23 cellular contexts compared by ENCODE assay signal in the genomic region with DNA sequence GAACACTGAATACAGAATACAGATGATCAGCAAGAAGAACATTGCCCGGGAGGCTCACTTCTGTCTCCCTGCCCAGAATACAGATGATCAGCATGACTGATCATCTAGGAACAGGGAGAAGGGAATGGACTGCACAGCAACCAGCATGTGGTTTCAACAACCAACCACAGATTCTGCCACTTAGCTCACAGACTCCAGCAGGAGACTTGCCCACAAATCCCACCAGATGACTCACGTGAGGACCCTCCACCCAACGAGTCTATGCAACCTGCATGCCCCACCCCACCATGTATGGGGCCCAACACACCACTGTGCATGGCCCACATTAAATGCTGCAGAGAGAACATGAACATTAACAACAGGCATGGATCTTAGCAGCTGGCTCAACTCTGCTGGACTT. TPM values are rescaled to one million over a fixed set of nuclear protein-coding genes. Genes with fewer than 3 reads are reported as not detected.
DNase-seq lines count a peak whose midpoint lies in the region; ATAC-seq, FAIRE-seq and TF ChIP-seq lines count a peak whose summit lies in the region.
"Had no signal": no experiment of that assay in that cellular context is flagged by ENCODE, and none has a peak within 500 bp of the region (broad histone marks: within the 10 kb centered on the region; RNA-seq: fewer than 3 reads in every experiment).

No MANE protein-coding gene starts in this region.

- ATAC-seq in mucosa of descending colon, result no peak
- no peak for ATAC-seq in GM21619 (IDR thresholded peaks at IDR 0.05; ENCODE audit: unreplicated experiment)
- ATAC-seq: CD8-positive, alpha-beta T cell had no signal

- H3K27me3 ChIP-seq in BLaER1 treated with 17β-estradiol and CSF1 and Interleukin-3, amounts not matched to agents 10 nM and 100 nM, result no peaks in the 10 kb centered on the region
- no peaks in the 10 kb centered on the region for H3K27me3 ChIP-seq in neuronal stem cell (ENCODE audit: control insufficient read depth in 3 of 3, insufficient read depth in 3 of 3, low read depth in 1 of 3, low read length in 3 of 3)
- H3K27me3 ChIP-seq: BE2C had no signal

- H3K79me1 ChIP-seq in neuronal stem cell (ENCODE audit: low read depth, low read length), result no peaks in the 10 kb centered on the region

- no CpG with 5 or more reads among the region's 3 CpGs for WGBS in neuronal stem cell (ENCODE audit: extremely low coverage in 2 of 2, insufficient read length in 2 of 2, insufficient replicate concordance in 1 of 2), 2 donors

- peaks cover 4 to 13% (median 8%) of the 10 kb centered on the region in 11 experiments; a peak in 15 of 22 replicates for H3K9me3 ChIP-seq in BLaER1 treated with 17β-estradiol and CSF1 and Interleukin-3, amounts not matched to agents 10 nM and 100 nM (replicated peaks in 1 of 11)
- H3K9me3 ChIP-seq in neuronal stem cell (replicated peaks in 1 of 2; ENCODE audit: control insufficient read depth in 2 of 2, insufficient read depth in 1 of 2, low read depth in 1 of 2, low read length in 2 of 2), result peaks cover 5 to 9% of the 10 kb centered on the region in 2 donors
- no peaks in the 10 kb centered on the region for H3K9me3 ChIP-seq in mucosa of descending colon
- H3K9me3 ChIP-seq: BE2C had no signal

- H3K4me1 ChIP-seq in BLaER1 treated with 17β-estradiol and CSF1 and Interleukin-3, amounts not matched to agents 10 nM and 100 nM, result peaks cover 0 to 7% (median 2%) of the 10 kb centered on the region in 10 experiments; a peak in 7 of 20 replicates
- H3K4me1 ChIP-seq in neuronal stem cell (ENCODE audit: control insufficient read depth in 2 of 2, insufficient read depth in 1 of 2, low read depth in 1 of 2, low read length in 2 of 2) (no peaks in the 10 kb centered on the region), mucosa of descending colon (ENCODE audit: low read depth) (no peaks in the 10 kb centered on the region)
- H3K4me1 ChIP-seq: BE2C had no signal

- no peaks in the 10 kb centered on the region for H3K36me3 ChIP-seq in BLaER1 treated with 17β-estradiol and CSF1 and Interleukin-3, amounts not matched to agents 10 nM and 100 nM
- no peaks in the 10 kb centered on the region for H3K36me3 ChIP-seq in neuronal stem cell (replicated peaks in 1 of 2; ENCODE audit: control insufficient read depth in 2 of 2, insufficient read depth in 2 of 2, low read length in 2 of 2)
- no peaks in the 10 kb centered on the region for H3K36me3 ChIP-seq in mucosa of descending colon (ENCODE audit: low read depth)
- H3K36me3 ChIP-seq: BE2C had no signal

- H3K23ac ChIP-seq in neuronal stem cell (ENCODE audit: low read depth, low read length, poor library complexity), result no peak overlapping the region

- H2BK12ac ChIP-seq in neuronal stem cell (ENCODE audit: low read length), result no peak overlapping the region

- H2BK120ac ChIP-seq in neuronal stem cell (ENCODE audit: low read depth, low read length), result no peak overlapping the region

- H4K20me1 ChIP-seq in BLaER1 treated with 17β-estradiol and CSF1 and Interleukin-3, amounts not matched to agents 10 nM and 100 nM, result no peaks in the 10 kb centered on the region

- no peak overlapping the region for H3K14ac ChIP-seq in neuronal stem cell (ENCODE audit: low read length)

- no peak for TF ChIP-seq CTCF in mucosa of descending colon (IDR thresholded peaks at IDR 0.05)

- intact Hi-C loops in mucosa of descending colon (cut with DNase I, micrococcal nuclease), result no loop called here

- no peak overlapping the region for H3K18ac ChIP-seq in neuronal stem cell (ENCODE audit: low read length)

- H3K4me2 ChIP-seq in BLaER1 treated with 17β-estradiol and CSF1 and Interleukin-3, amounts not matched to agents 10 nM and 100 nM, result peak overlapping the region in 6 of 11 experiments; percentile 3 to 33 (median 17); a peak in 3 of 22 replicates
- H3K4me2 ChIP-seq in neuronal stem cell (ENCODE audit: insufficient read depth, low read length, poor library complexity, severe bottlenecking), result no peak overlapping the region

- H3K4ac ChIP-seq in neuronal stem cell (ENCODE audit: low read length), result no peak overlapping the region

- FAIRE-seq in RCC 7860 (lab: Jason Lieb, UNC), result peak; percentile 8
- FAIRE-seq: A204.1, D721Med, GM12892 had no signal

- H2AK5ac ChIP-seq in neuronal stem cell (ENCODE audit: low read depth, low read length), result no peak overlapping the region

- H2AFZ ChIP-seq in neuronal stem cell (ENCODE audit: low read length), result no peak overlapping the region

- peak overlapping the region; percentile 43 for H4K91ac ChIP-seq in neuronal stem cell (ENCODE audit: low read depth, low read length, poor library complexity)

- H3K9ac ChIP-seq in BLaER1 treated with 17β-estradiol and CSF1 and Interleukin-3, amounts not matched to agents 10 nM and 100 nM, result no peak overlapping the region
- H3K9ac ChIP-seq in neuronal stem cell (ENCODE audit: low read depth, low read length, poor library complexity), result no peak overlapping the region

- no peak overlapping the region for H3K4me3 ChIP-seq in BLaER1 treated with 17β-estradiol and CSF1 and Interleukin-3, amounts not matched to agents 10 nM and 100 nM
- H3K4me3 ChIP-seq in Jurkat, Clone E6-1 (ENCODE audit: low read length), result no peak overlapping the region
- no peak overlapping the region for H3K4me3 ChIP-seq in neuronal stem cell (ENCODE audit: low read length in 2 of 2)
- no peak overlapping the region for H3K4me3 ChIP-seq in mucosa of descending colon

- no peak overlapping the region for H3K27ac ChIP-seq in BLaER1 treated with 17β-estradiol and CSF1 and Interleukin-3, amounts not matched to agents 10 nM and 100 nM
- H3K27ac ChIP-seq in neuronal stem cell (replicated peaks; ENCODE audit: low read length), result no peak overlapping the region
- H3K27ac ChIP-seq: HL-60 had no signal

- DNase-seq in Jurkat, Clone E6-1 (ENCODE audit: low read depth, low spot score), result peak; percentile 31
- DNase-seq in RCC 7860 (ENCODE audit: low spot score), result no peak
- no peak for DNase-seq in neuronal stem cell (ENCODE audit: low spot score)
- no peak for DNase-seq in mucosa of descending colon
- no peak for DNase-seq in HuH-7.5 (ENCODE audit: low spot score)
- no peak for DNase-seq in NCI-H2171 treated with DMSO at 0.1 percent for 48 hours (lab: John Stamatoyannopoulos, UW)
- DNase-seq: BE2C; CD8-positive, alpha-beta T cell; COR-L47; DMS153; DMS79 treated with DMSO at 0.1 percent for 48 hours; GDM1; HCEC 1CT; HFFc6; IMR-90 had no signal

- H4K8ac ChIP-seq in neuronal stem cell (ENCODE audit: low read depth, low read length), result no peak overlapping the region

- H2BK5ac ChIP-seq in neuronal stem cell (ENCODE audit: low read length), result no peak overlapping the region

- no peak overlapping the region for H2BK15ac ChIP-seq in neuronal stem cell (ENCODE audit: low read length)

RNA-seq across cellular contexts. Expression of a gene that starts 36.1 kb away (rescaled TPM):
- polyA plus RNA-seq in Jurkat, Clone E6-1 (2012; ENCODE audit: insufficient read depth, insufficient read length), result 1.4 TPM
- polyA plus RNA-seq in neuronal stem cell (2013, experiment 1 of 2), result 0.32 TPM
- 0.25 TPM for polyA plus RNA-seq in neuronal stem cell (2013, experiment 2 of 2)
- under 1 TPM in 2 of 3 donors, not detected in 1; 0.25 to 0.26 TPM for total RNA-seq in mucosa of descending colon
- total RNA-seq: CD8-positive, alpha-beta T cell; H4; HFFc6; IMR-90 had no signal
- polyA plus RNA-seq: AG04450 had no signal

RNA-seq across cellular contexts. Expression of a gene that starts 52.7 kb away (rescaled TPM):
- polyA plus RNA-seq in Jurkat, Clone E6-1 (2012; ENCODE audit: insufficient read depth, insufficient read length), result 189 TPM
- 400 TPM for polyA plus RNA-seq in neuronal stem cell (2013, experiment 1 of 2)
- 390 TPM for polyA plus RNA-seq in neuronal stem cell (2013, experiment 2 of 2)
- 100 to 1,000 TPM; 169 to 201 (median 185) TPM for total RNA-seq in mucosa of descending colon
